ENCODE assay signal across 9 cellular contexts in genomic region chrX:103356897-103357296, GRCh38. TPM values are rescaled to one million over a fixed set of nuclear protein-coding genes. Genes with fewer than 3 reads are reported as not detected.
DNase-seq lines count a peak whose midpoint lies in the region; ATAC-seq and FAIRE-seq lines count a peak whose summit lies in the region.
"Had no signal": no experiment of that assay in that cellular context is flagged by ENCODE, and none has a peak within 500 bp of the region (broad histone marks: within the 10 kb centered on the region; RNA-seq: fewer than 3 reads in every experiment).

No MANE protein-coding gene starts in this region.

- no peaks in the 10 kb centered on the region for H3K9me3 Mint-ChIP-seq in stimulated activated naive CD8-positive, alpha-beta T cell treated with anti-CD3 and anti-CD28 coated beads, Interleukin-15, Interleukin-2, amounts not matched to agents 100 ng/mL and 50 ng/mL, for 24 hours

- H3K4me3 Mint-ChIP-seq in stimulated activated naive CD8-positive, alpha-beta T cell treated with anti-CD3 and anti-CD28 coated beads, Interleukin-15, Interleukin-2, amounts not matched to agents 100 ng/mL and 50 ng/mL, for 24 hours: peak overlapping the region; percentile 89

- H3K36me3 ChIP-seq in iPS-18a (ENCODE audit: control insufficient read depth, low read depth, low read length) (peaks cover 8% of the 10 kb centered on the region), small intestine (ENCODE audit: control insufficient read depth in 2 of 2, insufficient read depth in 2 of 2, low read length in 2 of 2) (no peaks in the 10 kb centered on the region)

- H3K27me3 ChIP-seq in iPS-18a (ENCODE audit: control insufficient read depth, insufficient read depth, low read length) (no peaks in the 10 kb centered on the region), small intestine (ENCODE audit: control insufficient read depth in 2 of 2, insufficient read depth in 2 of 2, low read length in 2 of 2) (no peaks in the 10 kb centered on the region)

- peaks cover 8% of the 10 kb centered on the region for H3K4me1 Mint-ChIP-seq in stimulated activated naive CD8-positive, alpha-beta T cell treated with anti-CD3 and anti-CD28 coated beads, Interleukin-15, Interleukin-2, amounts not matched to agents 100 ng/mL and 50 ng/mL, for 24 hours (ENCODE audit: low read depth)

- H3K27me3 Mint-ChIP-seq in stimulated activated naive CD8-positive, alpha-beta T cell treated with anti-CD3 and anti-CD28 coated beads, Interleukin-15, Interleukin-2, amounts not matched to agents 100 ng/mL and 50 ng/mL, for 24 hours: peaks cover 3% of the 10 kb centered on the region

- peaks cover 4% of the 10 kb centered on the region for H3K36me3 Mint-ChIP-seq in stimulated activated naive CD8-positive, alpha-beta T cell treated with anti-CD3 and anti-CD28 coated beads, Interleukin-15, Interleukin-2, amounts not matched to agents 100 ng/mL and 50 ng/mL, for 24 hours (ENCODE audit: low read depth)

- H3K27ac Mint-ChIP-seq in stimulated activated naive CD8-positive, alpha-beta T cell treated with anti-CD3 and anti-CD28 coated beads, Interleukin-15, Interleukin-2, amounts not matched to agents 100 ng/mL and 50 ng/mL, for 24 hours: peak overlapping the region; percentile 89

- FAIRE-seq in small intestine (lab: Jason Lieb, UNC): no peak
- FAIRE-seq: endometrium had no signal

- DNase-seq in stimulated activated naive CD8-positive, alpha-beta T cell treated with anti-CD3 and anti-CD28 coated beads, Interleukin-15, Interleukin-2, amounts not matched to agents 100 U/mL and 50 U/mL, for 24 hours: no peak
- peak; percentile 19 for DNase-seq in small intestine
- no peak for DNase-seq in globus pallidus (ENCODE audit: low spot score)

- H3K9me3 ChIP-seq in iPS-18a (ENCODE audit: control insufficient read depth, low read depth, low read length): no peaks in the 10 kb centered on the region
- no peaks in the 10 kb centered on the region for H3K9me3 ChIP-seq in small intestine (ENCODE audit: control insufficient read depth, low read depth)

- WGBS in small intestine, 3 donors: 1 to 15% (median 2%) methylated on average over 12 to 13 of the region's 13 CpGs

- H3K27ac ChIP-seq in angular gyrus (ENCODE audit: low read depth, low read length) (peak overlapping the region; percentile 88), iPS-18a (ENCODE audit: low read length) (peak overlapping the region; percentile 62), small intestine (ENCODE audit: low read depth in 1 of 2, low read length in 1 of 2) (peak overlapping the region in 1 of 2 donors; percentile 94)

- no peak for ATAC-seq in stimulated activated naive CD8-positive, alpha-beta T cell treated with anti-CD3 and anti-CD28 coated beads, Interleukin-15, Interleukin-2, amounts not matched to agents 100 U/mL and 50 U/mL, for 24 hours
- no peak for ATAC-seq in GM19467 (IDR thresholded peaks at IDR 0.05; ENCODE audit: unreplicated experiment)
- ATAC-seq in HG03442 (IDR thresholded peaks at IDR 0.05; ENCODE audit: unreplicated experiment): no peak

- H3K9ac ChIP-seq in iPS-18a (ENCODE audit: low read length): peak overlapping the region; percentile 94

- H3K4me1 ChIP-seq in iPS-18a (ENCODE audit: control insufficient read depth, low read depth, low read length) (peaks cover 12% of the 10 kb centered on the region), small intestine (ENCODE audit: control insufficient read depth in 2 of 2, insufficient read depth in 1 of 2, low read depth in 1 of 2, low read length in 1 of 2) (no peaks in the 10 kb centered on the region)

- H3K4me3 ChIP-seq in iPS-18a (ENCODE audit: low read length) (peak overlapping the region; percentile 94), small intestine (ENCODE audit: low read depth in 1 of 2, low read length in 2 of 2) (peak overlapping the region; percentile 50 to 56)

RNA-seq across cellular contexts. Expression of gene TCEAL9, which starts 0.6 kb away (rescaled TPM):
- polyA plus RNA-seq in small intestine: 10 to 100 TPM; 23.3 to 56.8 (median 41.9) TPM

RNA-seq across cellular contexts. Expression of gene BEX3, which starts 19.4 kb away (rescaled TPM):
- polyA plus RNA-seq in small intestine: 10 to 100 TPM in 2 of 3 donors, 1 to 10 TPM in 1; 8.1 to 82.2 (median 20.3) TPM

RNA-seq across cellular contexts. Expression of gene TCEAL7, which starts 26.9 kb away (rescaled TPM):
- 10 to 100 TPM in 1 of 3 donors, 1 to 10 TPM in 1, not detected in 1; 4.3 to 11.2 TPM for polyA plus RNA-seq in small intestine

RNA-seq across cellular contexts. Expression of gene BEX2, which starts 46.1 kb away (rescaled TPM):
- polyA plus RNA-seq in small intestine: 10 to 100 TPM in 1 of 3 donors, 1 to 10 TPM in 1, under 1 TPM in 1; 0.89 to 35.7 (median 9.5) TPM
